Comparison of ENCODE assay signal across 1 cellular context in the genomic region with DNA sequence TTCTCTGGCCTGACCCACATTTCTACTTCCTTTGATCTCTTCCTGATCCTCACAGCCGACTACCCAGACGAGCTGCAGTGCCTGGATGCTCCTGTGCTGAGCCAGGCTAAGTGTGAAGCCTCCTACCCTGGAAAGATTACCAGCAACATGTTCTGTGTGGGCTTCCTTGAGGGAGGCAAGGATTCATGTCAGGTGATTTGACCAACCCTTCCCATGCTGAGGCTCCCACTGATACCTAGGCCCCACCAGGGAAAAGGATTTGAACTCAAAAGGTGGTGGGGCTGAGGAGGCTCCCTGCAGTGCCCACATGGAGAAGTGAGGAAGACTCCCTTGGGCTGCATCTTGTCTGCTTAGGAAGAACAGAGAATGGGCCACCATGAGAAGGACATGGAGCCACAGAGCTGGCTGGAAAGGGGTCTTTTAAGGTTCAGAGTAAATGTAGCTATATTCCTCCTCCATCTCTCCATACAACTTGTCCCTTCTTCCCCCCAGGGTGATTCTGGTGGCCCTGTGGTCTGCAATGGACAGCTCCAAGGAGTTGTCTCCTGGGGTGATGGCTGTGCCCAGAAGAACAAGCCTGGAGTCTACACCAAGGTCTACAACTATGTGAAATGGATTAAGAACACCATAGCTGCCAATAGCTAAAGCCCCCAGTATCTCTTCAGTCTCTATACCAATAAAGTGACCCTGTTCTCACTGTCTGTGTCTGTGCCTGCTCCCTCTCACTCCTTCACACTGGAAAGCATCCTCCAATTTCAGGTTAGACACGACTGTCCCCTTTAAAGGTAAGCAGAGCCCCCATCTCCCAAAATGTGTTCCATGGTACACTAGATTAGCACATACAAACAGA.
TF ChIP-seq lines count a peak whose summit lies in the region.

No MANE protein-coding gene starts in this region.

TF ChIP-seq in K562, 482 proteins besides CTCF, POLR2A, EP300 and RAD21:
- no peak for TF ChIP-seq GTF2E2 (tag; IDR thresholded peaks at IDR 0.05)
- TF ChIP-seq, protein P1, sequence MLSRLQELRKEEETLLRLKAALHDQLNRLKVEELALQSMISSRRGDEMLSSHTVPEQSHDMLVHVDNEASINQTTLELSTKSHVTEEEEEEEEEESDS (CRISPR knock-in tag; IDR thresholded peaks at IDR 0.05): no peak
- TF ChIP-seq NCOA6 (IDR thresholded peaks at IDR 0.05): no peak
- TF ChIP-seq, protein P2, sequence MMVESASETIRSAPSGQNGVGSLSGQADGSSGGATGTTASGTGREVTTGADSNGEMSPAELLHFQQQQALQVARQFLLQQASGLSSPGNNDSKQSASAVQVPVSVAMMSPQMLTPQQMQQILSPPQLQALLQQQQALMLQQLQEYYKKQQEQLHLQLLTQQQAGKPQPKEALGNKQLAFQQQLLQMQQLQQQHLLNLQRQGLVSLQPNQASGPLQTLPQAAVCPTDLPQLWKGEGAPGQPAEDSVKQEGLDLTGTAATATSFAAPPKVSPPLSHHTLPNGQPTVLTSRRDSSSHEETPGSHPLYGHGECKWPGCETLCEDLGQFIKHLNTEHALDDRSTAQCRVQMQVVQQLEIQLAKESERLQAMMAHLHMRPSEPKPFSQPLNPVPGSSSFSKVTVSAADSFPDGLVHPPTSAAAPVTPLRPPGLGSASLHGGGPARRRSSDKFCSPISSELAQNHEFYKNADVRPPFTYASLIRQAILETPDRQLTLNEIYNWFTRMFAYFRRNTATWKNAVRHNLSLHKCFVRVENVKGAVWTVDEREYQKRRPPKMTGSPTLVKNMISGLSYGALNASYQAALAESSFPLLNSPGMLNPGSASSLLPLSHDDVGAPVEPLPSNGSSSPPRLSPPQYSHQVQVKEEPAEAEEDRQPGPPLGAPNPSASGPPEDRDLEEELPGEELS (CRISPR knock-in tag; IDR thresholded peaks at IDR 0.05; ENCODE audit: borderline replicate concordance): no peak
- TF ChIP-seq HDAC6 (IDR thresholded peaks at IDR 0.05; ENCODE audit: low read depth, low read length): no peak
- TF ChIP-seq, protein P3, sequence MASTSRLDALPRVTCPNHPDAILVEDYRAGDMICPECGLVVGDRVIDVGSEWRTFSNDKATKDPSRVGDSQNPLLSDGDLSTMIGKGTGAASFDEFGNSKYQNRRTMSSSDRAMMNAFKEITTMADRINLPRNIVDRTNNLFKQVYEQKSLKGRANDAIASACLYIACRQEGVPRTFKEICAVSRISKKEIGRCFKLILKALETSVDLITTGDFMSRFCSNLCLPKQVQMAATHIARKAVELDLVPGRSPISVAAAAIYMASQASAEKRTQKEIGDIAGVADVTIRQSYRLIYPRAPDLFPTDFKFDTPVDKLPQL (IDR thresholded peaks at IDR 0.05; ENCODE audit: extremely low read depth, insufficient read length): no peak
- no peak for TF ChIP-seq ZNF324 (CRISPR knock-in tag; IDR thresholded peaks at IDR 0.05)
- TF ChIP-seq TCF3 (CRISPR knock-in tag; IDR thresholded peaks at IDR 0.05): no peak
- TF ChIP-seq ZNF75A (CRISPR knock-in tag; IDR thresholded peaks at IDR 0.05): no peak
- TF ChIP-seq, protein P4, sequence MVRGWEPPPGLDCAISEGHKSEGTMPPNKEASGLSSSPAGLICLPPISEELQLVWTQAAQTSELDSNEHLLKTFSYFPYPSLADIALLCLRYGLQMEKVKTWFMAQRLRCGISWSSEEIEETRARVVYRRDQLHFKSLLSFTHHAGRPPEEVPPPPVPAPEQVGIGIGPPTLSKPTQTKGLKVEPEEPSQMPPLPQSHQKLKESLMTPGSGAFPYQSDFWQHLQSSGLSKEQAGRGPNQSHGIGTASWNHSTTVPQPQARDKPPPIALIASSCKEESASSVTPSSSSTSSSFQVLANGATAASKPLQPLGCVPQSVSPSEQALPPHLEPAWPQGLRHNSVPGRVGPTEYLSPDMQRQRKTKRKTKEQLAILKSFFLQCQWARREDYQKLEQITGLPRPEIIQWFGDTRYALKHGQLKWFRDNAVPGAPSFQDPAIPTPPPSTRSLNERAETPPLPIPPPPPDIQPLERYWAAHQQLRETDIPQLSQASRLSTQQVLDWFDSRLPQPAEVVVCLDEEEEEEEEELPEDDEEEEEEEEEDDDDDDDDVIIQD (CRISPR knock-in tag; IDR thresholded peaks at IDR 0.05): no peak
- TF ChIP-seq FIP1L1 (IDR thresholded peaks at IDR 0.05; ENCODE audit: low read depth, low read length, poor library complexity, severe bottlenecking): no peak
- no peak for TF ChIP-seq ZEB2 (IDR thresholded peaks at IDR 0.05)
- TF ChIP-seq, protein P5, sequence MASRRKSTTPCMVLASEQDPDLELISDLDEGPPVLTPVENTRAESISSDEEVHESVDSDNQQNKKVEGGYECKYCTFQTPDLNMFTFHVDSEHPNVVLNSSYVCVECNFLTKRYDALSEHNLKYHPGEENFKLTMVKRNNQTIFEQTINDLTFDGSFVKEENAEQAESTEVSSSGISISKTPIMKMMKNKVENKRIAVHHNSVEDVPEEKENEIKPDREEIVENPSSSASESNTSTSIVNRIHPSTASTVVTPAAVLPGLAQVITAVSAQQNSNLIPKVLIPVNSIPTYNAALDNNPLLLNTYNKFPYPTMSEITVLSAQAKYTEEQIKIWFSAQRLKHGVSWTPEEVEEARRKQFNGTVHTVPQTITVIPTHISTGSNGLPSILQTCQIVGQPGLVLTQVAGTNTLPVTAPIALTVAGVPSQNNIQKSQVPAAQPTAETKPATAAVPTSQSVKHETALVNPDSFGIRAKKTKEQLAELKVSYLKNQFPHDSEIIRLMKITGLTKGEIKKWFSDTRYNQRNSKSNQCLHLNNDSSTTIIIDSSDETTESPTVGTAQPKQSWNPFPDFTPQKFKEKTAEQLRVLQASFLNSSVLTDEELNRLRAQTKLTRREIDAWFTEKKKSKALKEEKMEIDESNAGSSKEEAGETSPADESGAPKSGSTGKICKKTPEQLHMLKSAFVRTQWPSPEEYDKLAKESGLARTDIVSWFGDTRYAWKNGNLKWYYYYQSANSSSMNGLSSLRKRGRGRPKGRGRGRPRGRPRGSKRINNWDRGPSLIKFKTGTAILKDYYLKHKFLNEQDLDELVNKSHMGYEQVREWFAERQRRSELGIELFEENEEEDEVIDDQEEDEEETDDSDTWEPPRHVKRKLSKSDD (conservative IDR thresholded peaks at IDR 0.05; ENCODE audit: low read length): no peak
- TF ChIP-seq SIN3B (IDR thresholded peaks at IDR 0.05; ENCODE audit: low read depth): no peak
- TF ChIP-seq NFXL1 (CRISPR knock-in tag; IDR thresholded peaks at IDR 0.05): no peak
- TF ChIP-seq CREB1 (IDR thresholded peaks at IDR 0.05): no peak
- TF ChIP-seq CREB1 (CRISPR knock-in tag; IDR thresholded peaks at IDR 0.05): no peak
- TF ChIP-seq, protein P6, sequence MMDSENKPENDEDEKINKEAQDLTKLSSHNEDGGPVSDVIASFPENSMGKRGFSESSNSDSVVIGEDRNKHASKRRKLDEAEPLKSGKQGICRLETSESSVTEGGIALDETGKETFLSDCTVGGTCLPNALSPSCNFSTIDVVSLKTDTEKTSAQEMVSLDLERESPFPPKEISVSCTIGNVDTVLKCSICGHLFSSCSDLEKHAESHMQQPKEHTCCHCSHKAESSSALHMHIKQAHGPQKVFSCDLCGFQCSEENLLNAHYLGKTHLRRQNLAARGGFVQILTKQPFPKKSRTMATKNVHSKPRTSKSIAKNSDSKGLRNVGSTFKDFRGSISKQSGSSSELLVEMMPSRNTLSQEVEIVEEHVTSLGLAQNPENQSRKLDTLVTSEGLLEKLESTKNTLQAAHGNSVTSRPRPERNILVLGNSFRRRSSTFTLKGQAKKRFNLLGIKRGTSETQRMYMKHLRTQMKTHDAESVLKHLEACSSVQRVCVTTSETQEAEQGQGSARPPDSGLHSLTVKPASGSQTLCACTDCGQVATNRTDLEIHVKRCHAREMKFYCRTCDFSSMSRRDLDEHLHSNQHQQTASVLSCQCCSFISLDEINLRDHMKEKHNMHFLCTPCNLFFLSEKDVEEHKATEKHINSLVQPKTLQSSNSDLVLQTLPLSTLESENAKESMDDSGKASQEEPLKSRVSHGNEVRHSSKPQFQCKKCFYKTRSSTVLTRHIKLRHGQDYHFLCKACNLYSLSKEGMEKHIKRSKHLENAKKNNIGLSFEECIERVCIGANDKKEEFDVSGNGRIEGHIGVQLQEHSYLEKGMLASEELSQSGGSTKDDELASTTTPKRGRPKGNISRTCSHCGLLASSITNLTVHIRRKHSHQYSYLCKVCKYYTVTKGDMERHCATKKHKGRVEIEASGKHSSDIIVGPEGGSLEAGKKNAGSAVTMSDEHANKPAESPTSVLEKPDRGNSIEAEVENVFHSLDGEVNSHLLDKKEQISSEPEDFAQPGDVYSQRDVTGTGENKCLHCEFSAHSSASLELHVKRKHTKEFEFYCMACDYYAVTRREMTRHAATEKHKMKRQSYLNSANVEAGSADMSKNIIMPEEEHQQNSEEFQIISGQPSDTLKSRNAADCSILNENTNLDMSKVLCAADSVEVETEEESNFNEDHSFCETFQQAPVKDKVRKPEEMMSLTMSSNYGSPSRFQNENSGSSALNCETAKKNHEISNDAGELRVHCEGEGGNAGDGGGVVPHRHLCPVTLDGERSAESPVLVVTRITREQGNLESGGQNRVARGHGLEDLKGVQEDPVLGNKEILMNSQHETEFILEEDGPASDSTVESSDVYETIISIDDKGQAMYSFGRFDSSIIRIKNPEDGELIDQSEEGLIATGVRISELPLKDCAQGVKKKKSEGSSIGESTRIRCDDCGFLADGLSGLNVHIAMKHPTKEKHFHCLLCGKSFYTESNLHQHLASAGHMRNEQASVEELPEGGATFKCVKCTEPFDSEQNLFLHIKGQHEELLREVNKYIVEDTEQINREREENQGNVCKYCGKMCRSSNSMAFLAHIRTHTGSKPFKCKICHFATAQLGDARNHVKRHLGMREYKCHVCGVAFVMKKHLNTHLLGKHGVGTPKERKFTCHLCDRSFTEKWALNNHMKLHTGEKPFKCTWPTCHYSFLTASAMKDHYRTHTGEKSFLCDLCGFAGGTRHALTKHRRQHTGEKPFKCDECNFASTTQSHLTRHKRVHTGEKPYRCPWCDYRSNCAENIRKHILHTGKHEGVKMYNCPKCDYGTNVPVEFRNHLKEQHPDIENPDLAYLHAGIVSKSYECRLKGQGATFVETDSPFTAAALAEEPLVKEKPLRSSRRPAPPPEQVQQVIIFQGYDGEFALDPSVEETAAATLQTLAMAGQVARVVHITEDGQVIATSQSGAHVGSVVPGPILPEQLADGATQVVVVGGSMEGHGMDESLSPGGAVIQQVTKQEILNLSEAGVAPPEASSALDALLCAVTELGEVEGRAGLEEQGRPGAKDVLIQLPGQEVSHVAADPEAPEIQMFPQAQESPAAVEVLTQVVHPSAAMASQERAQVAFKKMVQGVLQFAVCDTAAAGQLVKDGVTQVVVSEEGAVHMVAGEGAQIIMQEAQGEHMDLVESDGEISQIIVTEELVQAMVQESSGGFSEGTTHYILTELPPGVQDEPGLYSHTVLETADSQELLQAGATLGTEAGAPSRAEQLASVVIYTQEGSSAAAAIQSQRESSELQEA (IDR thresholded peaks at IDR 0.05; ENCODE audit: low read depth): no peak
